16 cellular contexts compared by ENCODE assay signal in genomic region chr3:141653872-141654271, GRCh38.
A peak's percentile ranks its signal among the peaks of the same experiment; 100 is the strongest.
DNase-seq lines count a peak whose midpoint lies in the region; ATAC-seq, FAIRE-seq and TF ChIP-seq lines count a peak whose summit lies in the region.
"Had no signal": no experiment of that assay in that cellular context is flagged by ENCODE, and none has a peak within 500 bp of the region (broad histone marks: within the 10 kb centered on the region; RNA-seq: fewer than 3 reads in every experiment).

No MANE protein-coding gene starts in this region.

- POLR2A ChIA-PET in IMR-90 (lab: Charles Lee; ENCODE audit: unreplicated experiment) (no interaction called here), K562 (lab: Yijun Ruan, JAX) (no interaction called here)

- H3K9me1 ChIP-seq in IMR-90 (ENCODE audit: insufficient read depth, low read length) (0 out of 2 replicates have a peak, but pooled peaks cover 3% of the 10 kb centered on the region), K562 (ENCODE audit: control insufficient read depth, insufficient read depth, low read length) (no peaks in the 10 kb centered on the region)

- DNase-seq in IMR-90 (no peak), K562 (ENCODE audit: extremely low read depth in 1 of 4, low spot score in 3 of 4) (no peak), fibroblast of the aortic adventitia (ENCODE audit: low read depth) (peak; percentile 19), GM13977 (ENCODE audit: low spot score) (no peak), hippocampal formation (lab: John Stamatoyannopoulos, UW) (no peak), superior temporal gyrus (ENCODE audit: extremely low spot score) (no peak), SIG-M5 treated with dmso at 0.1 percent for 504 hours (lab: John Stamatoyannopoulos, UW; ENCODE audit: unreplicated experiment) (no peak)
- DNase-seq: 8988T; Calu3; CD4-positive, alpha-beta memory T cell; DMS79 treated with DMSO at 0.1 percent for 48 hours; GF-D8; GOT3; H9 had no signal

- no peak overlapping the region for H3K9ac ChIP-seq in IMR-90 (ENCODE audit: low read depth, low read length)
- no peak overlapping the region for H3K9ac ChIP-seq in K562 (ENCODE audit: insufficient read depth in 1 of 2, low read depth in 2 of 2, low read length in 2 of 2)
- H3K9ac ChIP-seq in rectal smooth muscle tissue (ENCODE audit: low read length): no peak overlapping the region
- H3K9ac ChIP-seq: BLaER1 had no signal

- dilution Hi-C loops in IMR-90 (cut with HindIII; ENCODE audit: low sequenced_read_pairs, unreplicated experiment): no loop called here

- BruUV-seq in IMR-90 (replicated peaks; lab: Mats Ljungman, UMichigan) (no TSS peak), K562 (replicated peaks; lab: Mats Ljungman, UMichigan) (no TSS peak)

- CTCF ChIA-PET in IMR-90 (lab: Yijun Ruan, JAX): no interaction called here
- CTCF ChIA-PET in K562 (lab: Yijun Ruan, JAX; ENCODE audit: low intra/inter-chr PET ratio): no interaction called here

- TF ChIP-seq RAD21 in IMR-90 (IDR thresholded peaks at IDR 0.05; ENCODE audit: low read length) (no peak), K562 (CRISPR knock-in tag; conservative IDR thresholded peaks at IDR 0.05 in 1 of 2, IDR thresholded peaks at IDR 0.05 in 1 of 2) (no peak)

- H3K23ac ChIP-seq in IMR-90 (ENCODE audit: low read depth, low read length): no peak overlapping the region

- no peak overlapping the region for H2BK15ac ChIP-seq in IMR-90 (ENCODE audit: low read depth, low read length)

- H2BK20ac ChIP-seq in IMR-90 (ENCODE audit: low read depth, low read length): no peak overlapping the region

- no peaks in the 10 kb centered on the region for H3K4me1 ChIP-seq in IMR-90 (ENCODE audit: control insufficient read depth, insufficient read depth, low read length)
- H3K4me1 ChIP-seq in K562 (replicated peaks in 1 of 2; ENCODE audit: control insufficient read depth in 2 of 2, insufficient read depth in 2 of 2, low read length in 2 of 2): peaks cover 4 to 28% of the 10 kb centered on the region in 2 experiments; a peak in 3 of 5 replicates
- peaks cover 23% of the 10 kb centered on the region for H3K4me1 ChIP-seq in rectal smooth muscle tissue (ENCODE audit: control insufficient read depth, insufficient read depth, low read length)
- H3K4me1 ChIP-seq: BLaER1 had no signal

- no peak overlapping the region for H3K4ac ChIP-seq in IMR-90 (ENCODE audit: low read depth, low read length)

- no peak overlapping the region for H4K8ac ChIP-seq in IMR-90 (ENCODE audit: low read depth in 2 of 2, low read length in 2 of 2)

- H4K20me1 ChIP-seq in IMR-90 (ENCODE audit: insufficient read depth, low read length) (no peaks in the 10 kb centered on the region), K562 (replicated peaks; ENCODE audit: control insufficient read depth, insufficient read depth, low read length) (no peaks in the 10 kb centered on the region)
- H4K20me1 ChIP-seq: BLaER1 had no signal

- no peaks in the 10 kb centered on the region for H3K79me1 ChIP-seq in IMR-90 (ENCODE audit: low read depth in 1 of 2, low read length in 2 of 2)

- no peak overlapping the region for H4K5ac ChIP-seq in IMR-90 (ENCODE audit: low read depth, low read length)

- TF ChIP-seq CTCF in IMR-90 (conservative IDR thresholded peaks at IDR 0.05; ENCODE audit: low read depth, low read length): no peak
- no peak for TF ChIP-seq CTCF in K562 (IDR thresholded peaks at IDR 0.05 in 2 of 3, conservative IDR thresholded peaks at IDR 0.05 in 1 of 3; ENCODE audit: insufficient read depth in 2 of 3, low read depth in 1 of 3, low read length in 3 of 3)
- no peak for TF ChIP-seq CTCF in fibroblast of the aortic adventitia (IDR thresholded peaks at IDR 0.05; ENCODE audit: insufficient read depth, low read length)
- TF ChIP-seq CTCF in GM13977 (IDR thresholded peaks at IDR 0.05; ENCODE audit: extremely low read depth, insufficient read depth, missing control alignments): no peak

- ATAC-seq in IMR-90 (ENCODE audit: low read depth) (no peak), K562 (peak; percentile 13; the same call in 1 of the 3 replicates)

- H3K9me3 ChIP-seq in IMR-90 (ENCODE audit: control insufficient read depth, insufficient read depth, low read length): no peaks in the 10 kb centered on the region
- H3K9me3 ChIP-seq in K562 (replicated peaks; ENCODE audit: control insufficient read depth, insufficient read depth, low read depth, low read length): no peaks in the 10 kb centered on the region

- H3K27ac ChIP-seq in IMR-90 (ENCODE audit: insufficient read depth, low read length) (no peak overlapping the region), K562 (ENCODE audit: extremely low read depth, low read depth, low read length) (no peak overlapping the region), rectal smooth muscle tissue (ENCODE audit: low read depth, low read length) (peak overlapping the region; percentile 38)
- H3K27ac ChIP-seq: BLaER1 had no signal

- no peak overlapping the region for H2BK5ac ChIP-seq in IMR-90 (ENCODE audit: low read depth, low read length, poor library complexity, severe bottlenecking)

- no peaks in the 10 kb centered on the region for H3K79me2 ChIP-seq in K562 (ENCODE audit: control insufficient read depth, insufficient read depth, low read length)

- intact Hi-C loops in IMR-90 (cut with micrococcal nuclease) (no loop called here), K562 (cut with micrococcal nuclease) (no loop called here)

- in situ Hi-C loops in IMR-90 (cut with MboI; ENCODE audit: low sequenced_read_pairs) (no loop called here), K562 (cut with MboI) (no loop called here), GM13977 (cut with MboI; ENCODE audit: low pct_unique_long_range_greater_than_20kb, low sequenced_read_pairs, unreplicated experiment) (no loop called here)

- H3K4me2 ChIP-seq in IMR-90 (ENCODE audit: low read depth, low read length) (no peak overlapping the region), K562 (ENCODE audit: insufficient read depth, low read length) (no peak overlapping the region)
- H3K4me2 ChIP-seq: BLaER1 had no signal

- H3K27me3 ChIP-seq in IMR-90 (ENCODE audit: control insufficient read depth, insufficient read depth, low read length) (no peaks in the 10 kb centered on the region), K562 (ENCODE audit: control insufficient read depth in 2 of 2, insufficient read depth in 2 of 2, low read length in 2 of 2) (no peaks in the 10 kb centered on the region), rectal smooth muscle tissue (ENCODE audit: control insufficient read depth, insufficient read depth, low read length) (no peaks in the 10 kb centered on the region)
- H3K27me3 ChIP-seq: BLaER1 had no signal

- H3K18ac ChIP-seq in IMR-90 (ENCODE audit: low read depth, low read length): no peak overlapping the region

- TF ChIP-seq POLR2A in IMR-90 (IDR thresholded peaks at IDR 0.05; ENCODE audit: low read depth, low read length): no peak
- no peak for TF ChIP-seq POLR2A in K562 (conservative IDR thresholded peaks at IDR 0.05)

- H3K4me3 ChIP-seq in IMR-90 (ENCODE audit: insufficient read depth, low read depth, low read length) (no peak overlapping the region), K562 (no peak overlapping the region), fibroblast of the aortic adventitia (ENCODE audit: low read depth, low read length) (no peak overlapping the region), rectal smooth muscle tissue (ENCODE audit: low read length) (no peak overlapping the region)
- H3K4me3 ChIP-seq: BLaER1 had no signal

- 90% methylated on average over 2 of the region's 4 CpGs; no CpG with 5 or more reads in 1 of the 2 experiments for WGBS in IMR-90 (ENCODE audit: extremely low coverage in 2 of 2, insufficient read length in 1 of 2), 2 experiments
- WGBS in K562 (ENCODE audit: insufficient coverage, low coverage, missing lambda C conversion rate): 53% methylated on average over 3 of the region's 4 CpGs

- H3K36me3 ChIP-seq in IMR-90 (ENCODE audit: control insufficient read depth, insufficient read depth, low read length): no peaks in the 10 kb centered on the region
- no peaks in the 10 kb centered on the region for H3K36me3 ChIP-seq in K562 (ENCODE audit: control insufficient read depth, insufficient read depth, low read length)
- no peaks in the 10 kb centered on the region for H3K36me3 ChIP-seq in rectal smooth muscle tissue (ENCODE audit: control insufficient read depth, insufficient read depth, low read length)
- H3K36me3 ChIP-seq: BLaER1 had no signal

- H2AFZ ChIP-seq in IMR-90 (replicated peaks; ENCODE audit: low read length, poor library complexity) (no peak overlapping the region), K562 (ENCODE audit: low read depth, low read length) (peak overlapping the region; percentile 69; the same call in 1 of the 2 replicates)

- H2AK5ac ChIP-seq in IMR-90 (ENCODE audit: low read depth, low read length): no peak overlapping the region

- no peak for FAIRE-seq in K562 (lab: Jason Lieb, UNC)

- H2AK9ac ChIP-seq in IMR-90 (replicated peaks; ENCODE audit: low read depth, low read length, poor library complexity): peak overlapping the region; percentile 10

- no peak for TF ChIP-seq EP300 in K562 (IDR thresholded peaks at IDR 0.05; ENCODE audit: low read length)

- H3K56ac ChIP-seq in IMR-90 (ENCODE audit: extremely low read depth, insufficient read depth, low read length): no peak overlapping the region

- H2BK120ac ChIP-seq in IMR-90 (ENCODE audit: low read depth, low read length): no peak overlapping the region

- no peak overlapping the region for H4K91ac ChIP-seq in IMR-90 (ENCODE audit: insufficient read depth, low read depth, low read length)

- no peak overlapping the region for H3K14ac ChIP-seq in IMR-90 (replicated peaks; ENCODE audit: low read depth, low read length)

TF ChIP-seq in IMR-90, 13 proteins besides CTCF, POLR2A, EP300 and RAD21:
- TF ChIP-seq MXI1 (IDR thresholded peaks at IDR 0.05; ENCODE audit: borderline replicate concordance, low read depth, low read length): no peak
- TF ChIP-seq MAFK (IDR thresholded peaks at IDR 0.05; ENCODE audit: low read depth, low read length): no peak
- TF ChIP-seq MAZ (IDR thresholded peaks at IDR 0.05; ENCODE audit: borderline replicate concordance, low read depth, low read length): no peak

TF ChIP-seq in K562, 482 proteins besides CTCF, POLR2A, EP300 and RAD21:
- TF ChIP-seq ZNF766 (CRISPR knock-in tag; conservative IDR thresholded peaks at IDR 0.05): peak; percentile 58; the same call in 1 of the 2 replicates
- TF ChIP-seq MAFK (IDR thresholded peaks at IDR 0.05; ENCODE audit: low read length): no peak
